Comparison of ENCODE assay signal across 14 cellular contexts in the genomic region with DNA sequence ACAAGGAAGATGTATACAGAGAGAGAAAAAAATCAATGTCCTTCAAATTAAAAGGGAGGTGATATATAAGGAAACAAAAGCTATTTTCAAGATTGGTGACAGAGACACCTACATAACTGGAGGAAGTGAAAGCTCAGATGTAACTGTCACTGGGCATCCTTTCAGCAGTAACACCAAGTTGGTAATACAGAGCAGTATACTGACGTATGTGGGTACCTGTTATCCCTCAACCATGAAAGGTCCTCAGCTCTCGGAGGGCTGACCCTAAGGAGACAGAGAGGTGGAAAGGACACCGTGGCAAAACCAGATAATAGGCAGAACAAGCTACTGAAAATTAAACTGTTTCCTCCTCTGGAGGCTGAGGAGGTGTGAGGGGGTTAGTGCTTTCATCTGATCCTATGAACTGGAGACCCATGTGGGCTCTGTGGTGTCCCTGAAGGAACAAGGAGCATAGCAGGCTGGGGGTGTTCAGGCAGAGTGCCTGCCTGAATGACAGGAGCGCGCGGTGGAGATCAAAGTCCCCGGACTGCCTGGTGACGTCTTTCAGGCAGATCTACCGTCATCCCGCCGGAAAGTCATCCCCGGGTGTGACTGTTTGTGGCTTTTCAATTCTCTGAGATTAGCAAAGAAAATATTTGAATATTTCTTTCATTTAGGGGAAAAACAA.
DNase-seq lines count a peak whose midpoint lies in the region; ATAC-seq and TF ChIP-seq lines count a peak whose summit lies in the region.
"Had no signal": no experiment of that assay in that cellular context is flagged by ENCODE, and none has a peak within 500 bp of the region (broad histone marks: within the 10 kb centered on the region; RNA-seq: fewer than 3 reads in every experiment).

No MANE protein-coding gene starts in this region.

- no peak overlapping the region for H3K27ac ChIP-seq in neural progenitor cell
- H3K27ac ChIP-seq: breast epithelium, left lung had no signal

- peaks cover 42% of the 10 kb centered on the region for H3K4me1 Mint-ChIP-seq in neural progenitor cell
- H3K4me1 Mint-ChIP-seq in effector memory CD8-positive, alpha-beta T cell (ENCODE audit: low read depth in 2 of 2): no peaks in the 10 kb centered on the region

- no peaks in the 10 kb centered on the region for H3K36me3 Mint-ChIP-seq in neural progenitor cell
- H3K36me3 Mint-ChIP-seq in effector memory CD8-positive, alpha-beta T cell (ENCODE audit: insufficient read depth): no peaks in the 10 kb centered on the region
- H3K36me3 Mint-ChIP-seq: natural killer cell treated with Interleukin-12 subunit alpha and Interleukin-12 subunit beta and Interleukin-15 and Interleukin-18, amount 100 ng/mL, for 72 hours had no signal

- no peak overlapping the region for H3K4me2 ChIP-seq in neural progenitor cell

- peak overlapping the region; percentile 8; the same call in 1 of the 2 replicates for H3K4me3 ChIP-seq in GM06990 (replicated peaks; ENCODE audit: low read depth, low read length)
- H3K4me3 ChIP-seq in neural progenitor cell: no peak overlapping the region
- H3K4me3 ChIP-seq: breast epithelium, left lung had no signal

- H3K36me3 ChIP-seq in GM06990 (ENCODE audit: control insufficient read depth, insufficient read depth, low read length) (no peaks in the 10 kb centered on the region), neural progenitor cell (no peaks in the 10 kb centered on the region)
- H3K36me3 ChIP-seq: breast epithelium, left lung had no signal

- peaks cover 4% of the 10 kb centered on the region for H3K4me1 ChIP-seq in neural progenitor cell
- H3K4me1 ChIP-seq: breast epithelium, left lung had no signal

- intact Hi-C loops in left ventricle myocardium superior (cut with micrococcal nuclease): no loop called here

- H3K4me3 Mint-ChIP-seq in neural progenitor cell: no peak overlapping the region
- no peak overlapping the region for H3K4me3 Mint-ChIP-seq in effector memory CD8-positive, alpha-beta T cell
- H3K4me3 Mint-ChIP-seq: natural killer cell treated with Interleukin-12 subunit alpha and Interleukin-12 subunit beta and Interleukin-15 and Interleukin-18, amount 100 ng/mL, for 72 hours had no signal

- H3K79me2 ChIP-seq in neural progenitor cell (ENCODE audit: low read depth): no peaks in the 10 kb centered on the region

- no peaks in the 10 kb centered on the region for H3K9me3 ChIP-seq in neural progenitor cell (ENCODE audit: low read depth)
- H3K9me3 ChIP-seq: breast epithelium, left lung had no signal

- no peak for TF ChIP-seq CTCF in GM06990 (IDR thresholded peaks at IDR 0.05; ENCODE audit: insufficient read depth, low read length, poor library complexity, severe bottlenecking)
- no peak for TF ChIP-seq CTCF in neural progenitor cell (IDR thresholded peaks at IDR 0.05)

- no peak overlapping the region for H3K9ac ChIP-seq in neural progenitor cell

- DNase-seq in GM06990 (ENCODE audit: extremely low read depth, insufficient read length) (peak; percentile 61), RPMI8226 (peak; percentile 27), neural progenitor cell (ENCODE audit: low spot score) (no peak), left ventricle myocardium superior (no peak)
- DNase-seq in activated T-cell treated with anti-CD3 and anti-CD28 coated beads, Interleukin-2, amount 50 U/mL, for 48 hours: no peak
- no peak for DNase-seq in effector memory CD8-positive, alpha-beta T cell
- DNase-seq: activated CD4-positive, alpha-beta T cell treated with anti-CD3 and anti-CD28 coated beads, Interleukin-2, amount 50 U/mL, for 4 hours; left lung; NCI-H1694; substantia nigra had no signal

- no peaks in the 10 kb centered on the region; the same call in 1 of the 2 replicates for H3K27me3 ChIP-seq in GM06990 (replicated peaks; ENCODE audit: control insufficient read depth, insufficient read depth, low read length)
- H3K27me3 ChIP-seq in neural progenitor cell: no peaks in the 10 kb centered on the region
- H3K27me3 ChIP-seq: breast epithelium, left lung had no signal

- H3K27me3 Mint-ChIP-seq in neural progenitor cell (ENCODE audit: insufficient read depth, low read depth): peaks cover 9% of the 10 kb centered on the region
- H3K27me3 Mint-ChIP-seq in effector memory CD8-positive, alpha-beta T cell: peaks cover 22 to 53% of the 10 kb centered on the region in 2 donors

- ATAC-seq in GM21786 (IDR thresholded peaks at IDR 0.05; ENCODE audit: unreplicated experiment): peak; percentile 76
- ATAC-seq in GM21576 (IDR thresholded peaks at IDR 0.05; ENCODE audit: unreplicated experiment): no peak
- no peak for ATAC-seq in effector memory CD8-positive, alpha-beta T cell (replicated peaks)
- no peak for ATAC-seq in left ventricle myocardium superior
- ATAC-seq: left lung had no signal

- H3K27ac Mint-ChIP-seq in neural progenitor cell: peak overlapping the region; percentile 50
- H3K27ac Mint-ChIP-seq in effector memory CD8-positive, alpha-beta T cell: no peak overlapping the region
- H3K27ac Mint-ChIP-seq: natural killer cell treated with Interleukin-12 subunit alpha and Interleukin-12 subunit beta and Interleukin-15 and Interleukin-18, amount 100 ng/mL, for 72 hours had no signal

- H2AFZ ChIP-seq in neural progenitor cell (replicated peaks): no peak overlapping the region

- H3F3A ChIP-seq in neural progenitor cell (ENCODE audit: low read depth): no peaks in the 10 kb centered on the region

- H4K20me1 ChIP-seq in neural progenitor cell (ENCODE audit: low read depth): no peaks in the 10 kb centered on the region

- no peaks in the 10 kb centered on the region for H3K9me3 Mint-ChIP-seq in neural progenitor cell
- H3K9me3 Mint-ChIP-seq in effector memory CD8-positive, alpha-beta T cell: no peaks in the 10 kb centered on the region
- H3K9me3 Mint-ChIP-seq: natural killer cell treated with Interleukin-12 subunit alpha and Interleukin-12 subunit beta and Interleukin-15 and Interleukin-18, amount 100 ng/mL, for 72 hours had no signal

Comparison
In these comparisons a context has a peak if more than half of its experiments do, and no peak if none do; other contexts are left out.
1. DNase-seq: peak in GM06990 (single experiment) and RPMI8226 (single experiment); none in neural progenitor cell (single experiment), activated T-cell treated with anti-CD3 and anti-CD28 coated beads, Interleukin-2, amount 50 U/mL, for 48 hours (0 of 2), effector memory CD8-positive, alpha-beta T cell (0 of 3) and left ventricle myocardium superior (single experiment).